ENCODE assay signal across 8 cellular contexts in the genomic region with DNA sequence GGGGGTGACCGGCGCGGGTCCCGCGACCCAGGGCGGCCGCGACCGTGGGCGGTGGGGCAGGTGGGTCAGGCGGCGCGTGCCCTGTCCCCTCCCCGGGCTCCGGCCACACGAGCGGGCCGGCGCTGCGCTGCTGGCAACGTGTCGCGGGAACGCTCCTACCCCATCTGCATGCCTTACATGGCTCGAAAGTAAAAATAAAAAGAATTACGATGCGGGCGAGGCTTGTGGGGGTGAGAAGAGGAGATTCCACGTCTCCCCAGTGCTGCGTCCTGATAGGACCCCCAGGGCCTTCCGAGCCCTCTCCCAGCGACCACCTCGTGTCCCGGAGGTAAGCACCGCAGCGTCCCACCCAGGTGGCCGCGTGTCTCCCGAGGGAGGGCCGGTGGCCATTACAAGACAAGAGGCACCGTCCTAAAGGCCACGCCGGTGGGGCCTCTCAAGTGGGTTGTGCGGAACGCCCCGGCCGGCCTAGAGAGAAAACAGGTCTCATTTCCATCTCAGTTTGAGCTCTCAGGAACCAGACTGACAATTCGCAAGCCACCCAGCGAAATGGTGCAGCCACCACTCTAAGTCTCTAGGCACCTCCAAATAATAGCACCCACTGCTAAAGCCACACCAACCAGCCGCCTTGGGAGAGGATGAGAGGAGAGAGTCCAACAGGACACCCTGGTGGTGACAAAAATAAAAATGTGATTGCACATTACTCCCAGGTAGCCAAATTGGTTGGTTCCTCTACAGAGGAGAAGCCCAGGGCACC. TPM values are rescaled to one million over a fixed set of nuclear protein-coding genes. Genes with fewer than 3 reads are reported as not detected.
DNase-seq lines count a peak whose midpoint lies in the region; TF ChIP-seq lines count a peak whose summit lies in the region.

No MANE protein-coding gene starts in this region.

- H4K20me1 ChIP-seq in Loucy (ENCODE audit: insufficient read depth, low read length, poor library complexity, severe bottlenecking) (peaks cover 18% of the 10 kb centered on the region), SU-DHL-6 (ENCODE audit: low read depth, low read length) (no peaks in the 10 kb centered on the region)

- no peaks in the 10 kb centered on the region for H3F3A ChIP-seq in Loucy (ENCODE audit: low read depth)
- H3F3A ChIP-seq in SU-DHL-6 (ENCODE audit: insufficient read depth): 0 out of 2 replicates have a peak, but pooled peaks cover 10% of the 10 kb centered on the region

- peak overlapping the region; percentile 77 for H3K27ac ChIP-seq in SU-DHL-6 (ENCODE audit: low read depth, low read length)
- H3K27ac ChIP-seq in adipose tissue (ENCODE audit: low read depth, low read length): peak overlapping the region; percentile 83
- H3K27ac ChIP-seq in right atrium auricular region: peak overlapping the region; percentile 96 to 99

- H3K79me2 ChIP-seq in Loucy (ENCODE audit: insufficient read depth, low read length) (peaks cover 72% of the 10 kb centered on the region), SU-DHL-6 (ENCODE audit: insufficient read depth, low read length) (peaks cover 42% of the 10 kb centered on the region)

- CTCF ChIA-PET in GM10248 (lab: Yijun Ruan, JAX): interaction anchor here (1.0 to 1.2 kb wide), 5 partner anchors 9 to 112 kb away, joined by 3 to 4 read pairs (median 3); no protein-coding TSS in a partner anchor

- H3K4me1 ChIP-seq in Loucy (ENCODE audit: insufficient read depth, low read length, poor library complexity, severe bottlenecking) (peaks cover 39% of the 10 kb centered on the region), right atrium auricular region (peaks cover 3 to 35% of the 10 kb centered on the region in 2 donors)

- 1 to 2% (median 2%) methylated on average over 41 to 50 of the region's 50 CpGs for WGBS in adipose tissue, 3 donors

- H3K4me3 ChIP-seq in H7 (ENCODE audit: insufficient read depth, low read depth, low read length) (peak overlapping the region; percentile 65), Loucy (ENCODE audit: low read length, poor library complexity, severe bottlenecking) (peak overlapping the region; percentile 91), SU-DHL-6 (ENCODE audit: insufficient read depth, low read length, poor library complexity, severe bottlenecking) (peak overlapping the region; percentile 63), right atrium auricular region (peak overlapping the region; percentile 71 to 72), retinal pigment epithelial cell (ENCODE audit: low read length) (peak overlapping the region; percentile 66)

- H3K9me2 ChIP-seq in Loucy (replicated peaks; ENCODE audit: low read depth, low read length) (no peaks in the 10 kb centered on the region), SU-DHL-6 (replicated peaks; ENCODE audit: insufficient read depth, low read length) (no peaks in the 10 kb centered on the region)

- peak overlapping the region; percentile 72 for H2AFZ ChIP-seq in Loucy (ENCODE audit: low read length)
- peak overlapping the region; percentile 56 for H2AFZ ChIP-seq in SU-DHL-6 (ENCODE audit: low read depth, low read length, severe bottlenecking)

- DNase-seq in GM10248 (ENCODE audit: extremely low spot score) (peak; percentile 62), H7 (peak; percentile 50), right atrium auricular region (ENCODE audit: low spot score) (peak; percentile 73), retinal pigment epithelial cell (ENCODE audit: low read depth) (no peak), kidney glomerular epithelial cell (lab: John Stamatoyannopoulos, UW) (no peak)

- H3K4me2 ChIP-seq in Loucy (ENCODE audit: low read depth, low read length, poor library complexity, severe bottlenecking) (peak overlapping the region; percentile 92), SU-DHL-6 (ENCODE audit: low read depth, low read length, poor library complexity, severe bottlenecking) (peak overlapping the region; percentile 63)

- H3K9ac ChIP-seq in Loucy (ENCODE audit: low read depth, low read length, poor library complexity, severe bottlenecking) (peak overlapping the region; percentile 93), SU-DHL-6 (ENCODE audit: low read length) (peak overlapping the region; percentile 84)

- peak; percentile 39 for TF ChIP-seq CTCF in GM10248 (IDR thresholded peaks at IDR 0.05; ENCODE audit: control extremely low read depth, extremely low read depth, low read depth, missing control alignments)
- TF ChIP-seq CTCF in Loucy (conservative IDR thresholded peaks at IDR 0.05; ENCODE audit: low read length): peak; percentile 68
- no peak for TF ChIP-seq CTCF in SU-DHL-6 (IDR thresholded peaks at IDR 0.05; ENCODE audit: insufficient read depth, low read length, poor library complexity, severe bottlenecking)
- TF ChIP-seq CTCF in right atrium auricular region (IDR thresholded peaks at IDR 0.05): peak; percentile 26 to 57
- TF ChIP-seq CTCF in retinal pigment epithelial cell (conservative IDR thresholded peaks at IDR 0.05; ENCODE audit: low read depth, low read length): peak; percentile 36

- H3K36me3 ChIP-seq in H7 (replicated peaks; ENCODE audit: control insufficient read depth, insufficient read depth, low read length) (peaks cover 2% of the 10 kb centered on the region; the same call in 1 of the 2 replicates), Loucy (ENCODE audit: insufficient read depth, low read length) (no peaks in the 10 kb centered on the region; the same call in 1 of the 2 replicates), SU-DHL-6 (ENCODE audit: low read length) (no peaks in the 10 kb centered on the region), right atrium auricular region (no peaks in the 10 kb centered on the region)

- H3K9me3 ChIP-seq in Loucy (ENCODE audit: insufficient read depth, low read depth, low read length): no peaks in the 10 kb centered on the region
- H3K9me3 ChIP-seq in SU-DHL-6 (ENCODE audit: insufficient read depth, low read length): no peaks in the 10 kb centered on the region
- no peaks in the 10 kb centered on the region for H3K9me3 ChIP-seq in right atrium auricular region

- H3K27me3 ChIP-seq in H7 (ENCODE audit: control insufficient read depth, insufficient read depth, low read length): no peaks in the 10 kb centered on the region
- no peaks in the 10 kb centered on the region for H3K27me3 ChIP-seq in Loucy (ENCODE audit: insufficient read depth, low read length, poor library complexity, severe bottlenecking)
- no peaks in the 10 kb centered on the region for H3K27me3 ChIP-seq in SU-DHL-6 (ENCODE audit: low read length)
- H3K27me3 ChIP-seq in right atrium auricular region: no peaks in the 10 kb centered on the region

- POLR2A ChIA-PET in GM10248 (lab: Yijun Ruan, JAX): no interaction called here

RNA-seq across cellular contexts. Expression of gene FOXN3, which starts 0.6 kb away (rescaled TPM):
- 64.6 and 93.6 TPM in 2 replicates for total RNA-seq in H7 (2014; rRNA removed; shearing (Covaris generic))
- 10 to 100 TPM in 2 of 3 donors, 1 to 10 TPM in 1; 9.6 to 50.8 (median 50.2) TPM for polyA plus RNA-seq in adipose tissue
- total RNA-seq in right atrium auricular region: 10 to 100 TPM; 80.1 to 90.3 TPM

Comparison
In these comparisons a context has a peak if more than half of its experiments do, and no peak if none do; other contexts are left out.
1. DNase-seq: peak in GM10248 (single experiment), H7 (single experiment) and right atrium auricular region (single experiment); none in retinal pigment epithelial cell (single experiment) and kidney glomerular epithelial cell (single experiment).
2. Peak in every context shown above with its lines, with median percentiles within 50 percentile points of each other: H3K4me3 ChIP-seq and H3K27ac ChIP-seq.